In the genomic region with DNA sequence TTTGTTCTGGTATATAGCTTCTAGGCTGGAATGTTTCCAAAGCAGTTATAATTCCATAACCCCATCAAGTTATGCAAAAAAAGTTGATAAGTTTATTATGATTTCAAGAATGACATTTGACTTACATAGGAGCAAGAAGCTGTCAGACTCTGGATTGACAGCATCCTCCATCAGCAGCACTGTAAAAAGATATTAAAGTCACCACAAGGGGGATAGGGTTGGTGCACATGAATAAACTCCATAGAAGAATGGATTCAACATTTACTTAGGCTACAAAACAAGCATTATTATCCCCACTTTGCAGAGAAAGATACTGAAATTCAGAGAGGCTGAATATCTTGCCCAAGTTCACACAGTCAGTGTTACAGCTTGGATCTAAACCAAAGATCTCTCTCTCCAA, we compare ENCODE assay signal across 8 cellular contexts.
DNase-seq lines count a peak whose midpoint lies in the region; ATAC-seq, FAIRE-seq and TF ChIP-seq lines count a peak whose summit lies in the region.

No MANE protein-coding gene starts in this region.

- H3F3A ChIP-seq in DOHH2 (ENCODE audit: control insufficient read depth, insufficient read depth), result no peaks in the 10 kb centered on the region

- in situ Hi-C loops in GM12878 (cut with MboI), result no loop called here

- peak; percentile 66 for ATAC-seq in GM12878
- no peak for ATAC-seq in GM18909 (IDR thresholded peaks at IDR 0.05; ENCODE audit: poor library complexity, unreplicated experiment)
- ATAC-seq in activated T-cell treated with anti-CD3 and anti-CD28 coated beads, Interleukin-2, amount 50 U/mL, for 72 hours (replicated peaks in 1 of 2), result no peak

- no peaks in the 10 kb centered on the region for H3K27me3 Mint-ChIP-seq in mesothelial cell of epicardium (ENCODE audit: low read depth)
- no peaks in the 10 kb centered on the region for H3K27me3 Mint-ChIP-seq in activated T-cell treated with anti-CD3 and anti-CD28 coated beads, Interleukin-2, amount 50 U/mL, for 72 hours (ENCODE audit: low read depth)

- peaks cover 18% of the 10 kb centered on the region for H3K4me1 Mint-ChIP-seq in mesothelial cell of epicardium
- H3K4me1 Mint-ChIP-seq in activated T-cell treated with anti-CD3 and anti-CD28 coated beads, Interleukin-2, amount 50 U/mL, for 72 hours (ENCODE audit: low read depth), result peaks cover 27% of the 10 kb centered on the region

- no peaks in the 10 kb centered on the region for H3K9me3 ChIP-seq in DOHH2 (ENCODE audit: control insufficient read depth, insufficient read depth, low read length)
- H3K9me3 ChIP-seq in GM12878 (replicated peaks; ENCODE audit: control insufficient read depth, insufficient read depth, low read length), result no peaks in the 10 kb centered on the region
- H3K9me3 ChIP-seq in stomach, result no peaks in the 10 kb centered on the region

- H3K4me3 Mint-ChIP-seq in mesothelial cell of epicardium, result no peak overlapping the region
- H3K4me3 Mint-ChIP-seq in activated T-cell treated with anti-CD3 and anti-CD28 coated beads, Interleukin-2, amount 50 U/mL, for 72 hours, result no peak overlapping the region

- H3K9ac ChIP-seq in GM12878 (ENCODE audit: control insufficient read depth, insufficient read depth, low read length), result no peak overlapping the region

- H2AFZ ChIP-seq in GM12878 (ENCODE audit: control insufficient read depth, low read depth, low read length), result no peak overlapping the region

- H3K36me3 Mint-ChIP-seq in mesothelial cell of epicardium, result no peaks in the 10 kb centered on the region
- peaks cover 2% of the 10 kb centered on the region in 2 donors for H3K36me3 Mint-ChIP-seq in activated T-cell treated with anti-CD3 and anti-CD28 coated beads, Interleukin-2, amount 50 U/mL, for 72 hours (ENCODE audit: insufficient read depth in 2 of 2)

- H3K27ac Mint-ChIP-seq in mesothelial cell of epicardium, result no peak overlapping the region
- no peak overlapping the region for H3K27ac Mint-ChIP-seq in activated T-cell treated with anti-CD3 and anti-CD28 coated beads, Interleukin-2, amount 50 U/mL, for 72 hours

- H3K9me3 Mint-ChIP-seq in mesothelial cell of epicardium, result peaks cover 11% of the 10 kb centered on the region
- H3K9me3 Mint-ChIP-seq in activated T-cell treated with anti-CD3 and anti-CD28 coated beads, Interleukin-2, amount 50 U/mL, for 72 hours, result peaks cover 3 to 5% of the 10 kb centered on the region in 2 donors

- RAD21 ChIA-PET in GM12878 (lab: Charles Lee; ENCODE audit: unreplicated experiment), result no interaction called here

- no peak for TF ChIP-seq POLR2A in GM12878 (IDR thresholded peaks at IDR 0.05; ENCODE audit: low read depth, low read length)
- TF ChIP-seq POLR2A in stomach (IDR thresholded peaks at IDR 0.05), result no peak

- H3K27me3 ChIP-seq in DOHH2 (ENCODE audit: control insufficient read depth, low read length) (peaks cover 4% of the 10 kb centered on the region; the same call in 1 of the 2 replicates), GM12878 (replicated peaks in 1 of 2; ENCODE audit: control insufficient read depth in 2 of 2, insufficient read depth in 2 of 2, low read length in 1 of 2) (0 out of 4 replicates have a peak, but pooled peaks cover 0 to 2% of the 10 kb centered on the region in 2 experiments), stomach (no peaks in the 10 kb centered on the region)

- H3K79me2 ChIP-seq in DOHH2 (ENCODE audit: control insufficient read depth, low read length) (no peaks in the 10 kb centered on the region), GM12878 (ENCODE audit: control insufficient read depth, insufficient read depth, low read length) (no peaks in the 10 kb centered on the region)

- BruUV-seq in GM12878 (replicated peaks; lab: Mats Ljungman, UMichigan), result no TSS peak

- intact Hi-C loops in GM12878 (cut with micrococcal nuclease; ENCODE audit: unreplicated experiment), result no loop called here
- intact Hi-C loops in stomach (cut with DNase I; ENCODE audit: low total_unique reads), result no loop called here

- peak; percentile 17 for DNase-seq in KG1 (lab: John Stamatoyannopoulos, UW)
- DNase-seq in GM12878 (ENCODE audit: low read depth, low spot score), result no peak
- DNase-seq in mesothelial cell of epicardium (ENCODE audit: low spot score in 2 of 2, unreplicated experiment in 2 of 2), result no peak
- DNase-seq in HuH-7.5 (ENCODE audit: low spot score), result no peak
- no peak for DNase-seq in stomach
- DNase-seq in activated T-cell treated with anti-CD3 and anti-CD28 coated beads, Interleukin-2, amount 50 U/mL, for 72 hours, result no peak

- H3K4me2 ChIP-seq in DOHH2 (ENCODE audit: low read length), result no peak overlapping the region
- no peak overlapping the region for H3K4me2 ChIP-seq in GM12878 (ENCODE audit: control insufficient read depth, insufficient read depth)

- H3K9me2 ChIP-seq in DOHH2 (replicated peaks; ENCODE audit: control insufficient read depth, low read length), result no peaks in the 10 kb centered on the region

- SMC1A ChIA-PET in GM12878 (lab: Charles Lee; ENCODE audit: uncharacterized antibody, unreplicated experiment), result no interaction called here

- H3K4me3 ChIP-seq in DOHH2 (ENCODE audit: low read length) (no peak overlapping the region), GM12878 (no peak overlapping the region), stomach (no peak overlapping the region)

- H4K20me1 ChIP-seq in DOHH2 (ENCODE audit: control insufficient read depth, insufficient read depth, low read depth, low read length) (no peaks in the 10 kb centered on the region), GM12878 (ENCODE audit: control insufficient read depth, insufficient read depth) (no peaks in the 10 kb centered on the region)

- no peaks in the 10 kb centered on the region for H3K4me1 ChIP-seq in DOHH2 (ENCODE audit: control insufficient read depth, low read length)
- H3K4me1 ChIP-seq in GM12878 (ENCODE audit: control insufficient read depth, insufficient read depth, low read length), result no peaks in the 10 kb centered on the region
- no peaks in the 10 kb centered on the region for H3K4me1 ChIP-seq in stomach

- TF ChIP-seq RAD21 in GM12878 (IDR thresholded peaks at IDR 0.05; ENCODE audit: insufficient read depth, low read depth, low read length), result peak; percentile 38

- H3K36me3 ChIP-seq in DOHH2 (ENCODE audit: control insufficient read depth, low read length) (no peaks in the 10 kb centered on the region), GM12878 (ENCODE audit: control insufficient read depth in 2 of 2, insufficient read depth in 2 of 2, low read length in 1 of 2) (no peaks in the 10 kb centered on the region), stomach (no peaks in the 10 kb centered on the region)

- POLR2A ChIA-PET in GM12878 (lab: Charles Lee), result no interaction called here

- TF ChIP-seq CTCF in DOHH2 (IDR thresholded peaks at IDR 0.05; ENCODE audit: low read depth, low read length, poor library complexity, severe bottlenecking), result peak; percentile 41
- peak; percentile 10 to 43 (median 31); a peak in 4 of 6 replicates for TF ChIP-seq CTCF in GM12878 (IDR thresholded peaks at IDR 0.05 in 2 of 3, conservative IDR thresholded peaks at IDR 0.05 in 1 of 3; ENCODE audit: control insufficient read depth in 2 of 3, extremely low read depth in 1 of 3, insufficient read depth in 1 of 3, low read depth in 3 of 3, low read length in 3 of 3)
- TF ChIP-seq CTCF in mesothelial cell of epicardium (IDR thresholded peaks at IDR 0.05; ENCODE audit: unreplicated experiment), result peak; percentile 58
- TF ChIP-seq CTCF in stomach (IDR thresholded peaks at IDR 0.05), result peak in 2 of 7 experiments; percentile 10 to 22

- H3K27ac ChIP-seq in DOHH2 (ENCODE audit: low read depth, low read length), result no peak overlapping the region
- no peak overlapping the region for H3K27ac ChIP-seq in GM12878 (ENCODE audit: control insufficient read depth, insufficient read depth)
- H3K27ac ChIP-seq in stomach, result no peak overlapping the region

- CTCF ChIA-PET in GM12878 (lab: Yijun Ruan, JAX), result no interaction called here

- no peak for TF ChIP-seq EP300 in GM12878 (IDR thresholded peaks at IDR 0.05; ENCODE audit: borderline replicate concordance in 1 of 2, control insufficient read depth in 1 of 2, low read depth in 2 of 2, low read length in 2 of 2)
- no peak for TF ChIP-seq EP300 in stomach (IDR thresholded peaks at IDR 0.05)

- FAIRE-seq in GM12878 (lab: Jason Lieb, UNC), result peak; percentile 68

TF ChIP-seq in GM12878, 131 proteins besides CTCF, POLR2A, EP300 and RAD21 (continues in another document):
- TF ChIP-seq PAX5 (IDR thresholded peaks at IDR 0.05; ENCODE audit: borderline replicate concordance, low read depth, low read length) (no peak), SMAD5 (IDR thresholded peaks at IDR 0.05; ENCODE audit: low read depth) (no peak), SMC3 (IDR thresholded peaks at IDR 0.05; ENCODE audit: borderline replicate concordance, low read length) (peak; percentile 18; the same call in 1 of the 2 replicates), ZNF24 (IDR thresholded peaks at IDR 0.05) (no peak), CREM (IDR thresholded peaks at IDR 0.05; ENCODE audit: low read depth) (no peak), ZNF217 (IDR thresholded peaks at IDR 0.05) (no peak), TCF12 (IDR thresholded peaks at IDR 0.05; ENCODE audit: low read depth, low read length) (no peak), KAT2A (conservative IDR thresholded peaks at IDR 0.05; ENCODE audit: control insufficient read depth, low read depth, low read length) (no peak), NRF1 (conservative IDR thresholded peaks at IDR 0.05; ENCODE audit: low read depth, low read length) (no peak)
- TF ChIP-seq, protein P1, sequence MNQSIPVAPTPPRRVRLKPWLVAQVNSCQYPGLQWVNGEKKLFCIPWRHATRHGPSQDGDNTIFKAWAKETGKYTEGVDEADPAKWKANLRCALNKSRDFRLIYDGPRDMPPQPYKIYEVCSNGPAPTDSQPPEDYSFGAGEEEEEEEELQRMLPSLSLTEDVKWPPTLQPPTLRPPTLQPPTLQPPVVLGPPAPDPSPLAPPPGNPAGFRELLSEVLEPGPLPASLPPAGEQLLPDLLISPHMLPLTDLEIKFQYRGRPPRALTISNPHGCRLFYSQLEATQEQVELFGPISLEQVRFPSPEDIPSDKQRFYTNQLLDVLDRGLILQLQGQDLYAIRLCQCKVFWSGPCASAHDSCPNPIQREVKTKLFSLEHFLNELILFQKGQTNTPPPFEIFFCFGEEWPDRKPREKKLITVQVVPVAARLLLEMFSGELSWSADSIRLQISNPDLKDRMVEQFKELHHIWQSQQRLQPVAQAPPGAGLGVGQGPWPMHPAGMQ (IDR thresholded peaks at IDR 0.05; ENCODE audit: borderline replicate concordance), result no peak
- TF ChIP-seq, protein P2, sequence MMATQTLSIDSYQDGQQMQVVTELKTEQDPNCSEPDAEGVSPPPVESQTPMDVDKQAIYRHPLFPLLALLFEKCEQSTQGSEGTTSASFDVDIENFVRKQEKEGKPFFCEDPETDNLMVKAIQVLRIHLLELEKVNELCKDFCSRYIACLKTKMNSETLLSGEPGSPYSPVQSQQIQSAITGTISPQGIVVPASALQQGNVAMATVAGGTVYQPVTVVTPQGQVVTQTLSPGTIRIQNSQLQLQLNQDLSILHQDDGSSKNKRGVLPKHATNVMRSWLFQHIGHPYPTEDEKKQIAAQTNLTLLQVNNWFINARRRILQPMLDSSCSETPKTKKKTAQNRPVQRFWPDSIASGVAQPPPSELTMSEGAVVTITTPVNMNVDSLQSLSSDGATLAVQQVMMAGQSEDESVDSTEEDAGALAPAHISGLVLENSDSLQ (IDR thresholded peaks at IDR 0.05), result peak; percentile 50
